ENCODE assay signal across 17 cellular contexts in genomic region chr16:82715160-82715559, GRCh38.
DNase-seq lines count a peak whose midpoint lies in the region; ATAC-seq, FAIRE-seq and TF ChIP-seq lines count a peak whose summit lies in the region.
"Had no signal": no experiment of that assay in that cellular context is flagged by ENCODE, and none has a peak within 500 bp of the region (broad histone marks: within the 10 kb centered on the region; RNA-seq: fewer than 3 reads in every experiment).

No MANE protein-coding gene starts in this region.

- no peaks in the 10 kb centered on the region for H3K79me1 ChIP-seq in mesendoderm (ENCODE audit: low read length)

- WGBS in mesendoderm (ENCODE audit: extremely low coverage, insufficient coverage, low lambda C conversion rate): no CpG with 5 or more reads among the region's 8 CpGs

- H3K27me3 Mint-ChIP-seq in T-helper 17 cell: peaks cover 28% of the 10 kb centered on the region
- H3K27me3 Mint-ChIP-seq in CD4-positive, alpha-beta memory T cell: peaks cover 2 to 4% of the 10 kb centered on the region in 2 donors
- H3K27me3 Mint-ChIP-seq: CD4-positive, CD25-positive, alpha-beta regulatory T cell had no signal

- CTCF ChIA-PET in OCI-LY7 (lab: Charles Lee; ENCODE audit: unreplicated experiment): no interaction called here
- CTCF ChIA-PET in CD4-positive, alpha-beta memory T cell (lab: Charles Lee; ENCODE audit: partially characterized antibody): interaction anchor here (0.5 to 1.1 kb wide), 2 partner anchors 9 to 32 kb away, joined by 3 to 4 read pairs; no protein-coding TSS in a partner anchor

- H3K4me3 ChIP-seq in left ventricle myocardium inferior (peak overlapping the region; percentile 49), mesendoderm (ENCODE audit: low read length) (no peak overlapping the region), OCI-LY7 (ENCODE audit: low read depth, low read length, poor library complexity, severe bottlenecking) (no peak overlapping the region)
- H3K4me3 ChIP-seq in CD4-positive, alpha-beta memory T cell (ENCODE audit: low read length in 2 of 2): no peak overlapping the region
- H3K4me3 ChIP-seq: BLaER1 treated with 17β-estradiol and CSF1 and Interleukin-3, amounts not matched to agents 10 nM and 100 nM; HAP-1 had no signal

- no peaks in the 10 kb centered on the region for H4K20me1 ChIP-seq in OCI-LY7 (ENCODE audit: insufficient read depth, low read length)
- H4K20me1 ChIP-seq: BLaER1 treated with 17β-estradiol and CSF1 and Interleukin-3, amounts not matched to agents 10 nM and 100 nM had no signal

- no peaks in the 10 kb centered on the region for H3K9me2 ChIP-seq in OCI-LY7 (ENCODE audit: insufficient read depth, low read length)

- no peak overlapping the region for H4K8ac ChIP-seq in mesendoderm (ENCODE audit: low read depth, low read length)

- H3K9me3 Mint-ChIP-seq in CD4-positive, alpha-beta memory T cell: peaks cover 0 to 5% (median 0%) of the 10 kb centered on the region in 8 donors

- H3K9me3 ChIP-seq in left ventricle myocardium inferior (replicated peaks) (no peaks in the 10 kb centered on the region), OCI-LY7 (ENCODE audit: low read length) (no peaks in the 10 kb centered on the region), T-helper 17 cell (ENCODE audit: control insufficient read depth, low read length, poor library complexity, severe bottlenecking) (no peaks in the 10 kb centered on the region)
- no peaks in the 10 kb centered on the region for H3K9me3 ChIP-seq in CD4-positive, alpha-beta memory T cell (ENCODE audit: control insufficient read depth in 1 of 2, low read length in 2 of 2)
- H3K9me3 ChIP-seq: HAP-1 had no signal

- no peaks in the 10 kb centered on the region for H3K27me3 ChIP-seq in left ventricle myocardium inferior (ENCODE audit: low read depth)
- no peaks in the 10 kb centered on the region for H3K27me3 ChIP-seq in mesendoderm (ENCODE audit: insufficient read depth, low read length, poor library complexity)
- H3K27me3 ChIP-seq in CD4-positive, alpha-beta memory T cell (ENCODE audit: insufficient read depth, low read length): no peaks in the 10 kb centered on the region
- H3K27me3 ChIP-seq: BLaER1 treated with 17β-estradiol and CSF1 and Interleukin-3, amounts not matched to agents 10 nM and 100 nM had no signal

- TF ChIP-seq CTCF in left ventricle myocardium inferior (IDR thresholded peaks at IDR 0.05; ENCODE audit: borderline replicate concordance) (no peak), OCI-LY7 (conservative IDR thresholded peaks at IDR 0.05; ENCODE audit: low read length) (no peak)

- peak overlapping the region; percentile 89 for H3K27ac ChIP-seq in left ventricle myocardium inferior (replicated peaks)
- no peak overlapping the region for H3K27ac ChIP-seq in mesendoderm (ENCODE audit: low read depth, low read length)
- H3K27ac ChIP-seq in OCI-LY7 (ENCODE audit: low read depth, low read length, poor library complexity, severe bottlenecking): no peak overlapping the region
- H3K27ac ChIP-seq in CD4-positive, alpha-beta memory T cell (ENCODE audit: low read depth, low read length): no peak overlapping the region
- H3K27ac ChIP-seq: BLaER1 treated with 17β-estradiol and CSF1 and Interleukin-3, amounts not matched to agents 10 nM and 100 nM had no signal

- no peak overlapping the region for H3K4me3 Mint-ChIP-seq in T-helper 17 cell
- no peak overlapping the region for H3K4me3 Mint-ChIP-seq in CD4-positive, alpha-beta memory T cell
- H3K4me3 Mint-ChIP-seq: CD4-positive, CD25-positive, alpha-beta regulatory T cell had no signal

- H3K4ac ChIP-seq in mesendoderm (ENCODE audit: low read depth, low read length): no peak overlapping the region

- no peak for FAIRE-seq in urothelium cell line (lab: Jason Lieb, UNC)
- FAIRE-seq: G401.6, GM12891, H1 had no signal

- no peaks in the 10 kb centered on the region for H3K4me1 Mint-ChIP-seq in T-helper 17 cell
- H3K4me1 Mint-ChIP-seq in CD4-positive, alpha-beta memory T cell: peaks cover 0 to 2% (median 0%) of the 10 kb centered on the region in 4 donors
- H3K4me1 Mint-ChIP-seq: CD4-positive, CD25-positive, alpha-beta regulatory T cell had no signal

- H3K4me2 ChIP-seq in mesendoderm (ENCODE audit: low read length) (no peak overlapping the region), OCI-LY7 (ENCODE audit: low read length) (no peak overlapping the region)
- H3K4me2 ChIP-seq: BLaER1 treated with 17β-estradiol and CSF1 and Interleukin-3, amounts not matched to agents 10 nM and 100 nM had no signal

- H3K4me1 ChIP-seq in left ventricle myocardium inferior (peaks cover 56% of the 10 kb centered on the region), mesendoderm (ENCODE audit: control insufficient read depth, low read depth, low read length) (peaks cover 1% of the 10 kb centered on the region), OCI-LY7 (ENCODE audit: insufficient read depth, low read length, poor library complexity, severe bottlenecking) (no peaks in the 10 kb centered on the region)
- H3K4me1 ChIP-seq in CD4-positive, alpha-beta memory T cell (ENCODE audit: insufficient read depth, low read length): no peaks in the 10 kb centered on the region
- H3K4me1 ChIP-seq: HAP-1 had no signal

- peak; percentile 4 for DNase-seq in ELF-1 (ENCODE audit: low read depth, low spot score)
- DNase-seq in NCI-H524 treated with DMSO at 0.1 percent for 48 hours (lab: John Stamatoyannopoulos, UW): peak; percentile 39
- DNase-seq in left ventricle myocardium inferior: peak; percentile 52
- peak; percentile 25 for DNase-seq in mesendoderm
- no peak for DNase-seq in OCI-LY7 (ENCODE audit: low spot score)
- DNase-seq in urothelium cell line (ENCODE audit: low spot score): no peak
- DNase-seq in T-helper 17 cell: no peak
- DNase-seq in CD4-positive, alpha-beta memory T cell: no peak
- DNase-seq: ACHN; Calu3; CD4-positive, CD25-positive, alpha-beta regulatory T cell; DMS79 had no signal

- no peak overlapping the region for H3K23ac ChIP-seq in mesendoderm (ENCODE audit: low read length)

- no peak overlapping the region for H2BK120ac ChIP-seq in mesendoderm (ENCODE audit: low read depth, low read length)

- H2AK5ac ChIP-seq in mesendoderm (ENCODE audit: low read length): no peak overlapping the region

- H2BK15ac ChIP-seq in mesendoderm (replicated peaks; ENCODE audit: low read depth): no peak overlapping the region

- H2BK5ac ChIP-seq in mesendoderm (ENCODE audit: low read length): no peak overlapping the region

- H3K56ac ChIP-seq in mesendoderm (ENCODE audit: low read length): no peak overlapping the region

- no TSS peak for BruUV-seq in OCI-LY7 (replicated peaks; lab: Mats Ljungman, UMichigan)

- H3K79me2 ChIP-seq in mesendoderm (ENCODE audit: control insufficient read depth, insufficient read depth, low read length) (no peaks in the 10 kb centered on the region), OCI-LY7 (ENCODE audit: insufficient read depth, low read depth, low read length) (no peaks in the 10 kb centered on the region)

- no peak for ATAC-seq in T-helper 17 cell

- no peak overlapping the region for H3K9ac ChIP-seq in mesendoderm (ENCODE audit: low read length)
- H3K9ac ChIP-seq: BLaER1 treated with 17β-estradiol and CSF1 and Interleukin-3, amounts not matched to agents 10 nM and 100 nM had no signal

- no peak overlapping the region for H4K5ac ChIP-seq in mesendoderm (ENCODE audit: low read length)

- intact Hi-C loops in left ventricle myocardium inferior (cut with micrococcal nuclease): no loop called here
- intact Hi-C loops in OCI-LY7 (cut with micrococcal nuclease; ENCODE audit: unreplicated experiment): no loop called here
- intact Hi-C loops in CD4-positive, alpha-beta memory T cell (cut with micrococcal nuclease): no loop called here

- H2AFZ ChIP-seq in OCI-LY7 (ENCODE audit: low read length): no peak overlapping the region

- H3K18ac ChIP-seq in mesendoderm (ENCODE audit: low read length): no peak overlapping the region

- no peaks in the 10 kb centered on the region for H3K36me3 ChIP-seq in left ventricle myocardium inferior
- no peaks in the 10 kb centered on the region for H3K36me3 ChIP-seq in mesendoderm (ENCODE audit: control insufficient read depth, insufficient read depth, low read length)
- H3K36me3 ChIP-seq in OCI-LY7 (ENCODE audit: insufficient read depth, low read length): no peaks in the 10 kb centered on the region
- no peaks in the 10 kb centered on the region for H3K36me3 ChIP-seq in CD4-positive, alpha-beta memory T cell (ENCODE audit: insufficient read depth, low read length)
- H3K36me3 ChIP-seq: BLaER1 treated with 17β-estradiol and CSF1 and Interleukin-3, amounts not matched to agents 10 nM and 100 nM; HAP-1 had no signal

- POLR2A ChIA-PET in OCI-LY7 (lab: Charles Lee): interaction anchor here (0.7 to 1.3 kb wide), 2 partner anchors 9 to 16 kb away, joined by 4 to 5 read pairs; no protein-coding TSS in a partner anchor
- POLR2A ChIA-PET in CD4-positive, alpha-beta memory T cell (lab: Charles Lee; ENCODE audit: partially characterized antibody): no interaction called here

- no peaks in the 10 kb centered on the region for H3K36me3 Mint-ChIP-seq in T-helper 17 cell (ENCODE audit: low read depth)
- H3K36me3 Mint-ChIP-seq in CD4-positive, alpha-beta memory T cell: no peaks in the 10 kb centered on the region
- H3K36me3 Mint-ChIP-seq: CD4-positive, CD25-positive, alpha-beta regulatory T cell had no signal

- no peak overlapping the region for H3K27ac Mint-ChIP-seq in T-helper 17 cell
- no peak overlapping the region for H3K27ac Mint-ChIP-seq in CD4-positive, alpha-beta memory T cell

Comparison
In these comparisons a context has a peak if more than half of its experiments do, and no peak if none do; other contexts are left out.
1. DNase-seq: peak in ELF-1 (single experiment), NCI-H524 treated with DMSO at 0.1 percent for 48 hours (single experiment), left ventricle myocardium inferior (single experiment) and mesendoderm (single experiment); none in OCI-LY7 (single experiment), urothelium cell line (single experiment), T-helper 17 cell (0 of 3) and CD4-positive, alpha-beta memory T cell (0 of 5).